Comparison of ENCODE assay signal across 1 cellular context in genomic region chr4:3405176-3405575, GRCh38.
TF ChIP-seq lines count a peak whose summit lies in the region.

No MANE protein-coding gene starts in this region.

TF ChIP-seq in K562, 482 proteins besides CTCF, POLR2A, EP300 and RAD21:
- TF ChIP-seq CEBPB (tag; IDR thresholded peaks at IDR 0.05) (no peak), ZFP30 (CRISPR knock-in tag; IDR thresholded peaks at IDR 0.05; ENCODE audit: borderline replicate concordance) (no peak), EGR1 (conservative IDR thresholded peaks at IDR 0.05) (no peak), CUX1 (CRISPR knock-in tag; IDR thresholded peaks at IDR 0.05) (no peak), POLR2AphosphoS2 (IDR thresholded peaks at IDR 0.05; ENCODE audit: low read length) (no peak), POLR3A (IDR thresholded peaks at IDR 0.05; ENCODE audit: borderline replicate concordance, extremely low read depth, insufficient read depth, insufficient read length) (no peak), PHTF2 (CRISPR knock-in tag; IDR thresholded peaks at IDR 0.05) (no peak), NFIC (IDR thresholded peaks at IDR 0.05) (no peak), ZNF780A (CRISPR knock-in tag; IDR thresholded peaks at IDR 0.05) (no peak), ZFX (CRISPR knock-in tag; IDR thresholded peaks at IDR 0.05) (no peak), IRF9 (tag; IDR thresholded peaks at IDR 0.05) (no peak), RNF2 (IDR thresholded peaks at IDR 0.05) (no peak), ZNF184 (CRISPR knock-in tag; IDR thresholded peaks at IDR 0.05) (no peak), SLC30A9 (CRISPR knock-in tag; IDR thresholded peaks at IDR 0.05) (no peak), HNRNPK (IDR thresholded peaks at IDR 0.05; ENCODE audit: low read depth, low read length, poor library complexity, severe bottlenecking) (no peak)
- TF ChIP-seq, protein P1, sequence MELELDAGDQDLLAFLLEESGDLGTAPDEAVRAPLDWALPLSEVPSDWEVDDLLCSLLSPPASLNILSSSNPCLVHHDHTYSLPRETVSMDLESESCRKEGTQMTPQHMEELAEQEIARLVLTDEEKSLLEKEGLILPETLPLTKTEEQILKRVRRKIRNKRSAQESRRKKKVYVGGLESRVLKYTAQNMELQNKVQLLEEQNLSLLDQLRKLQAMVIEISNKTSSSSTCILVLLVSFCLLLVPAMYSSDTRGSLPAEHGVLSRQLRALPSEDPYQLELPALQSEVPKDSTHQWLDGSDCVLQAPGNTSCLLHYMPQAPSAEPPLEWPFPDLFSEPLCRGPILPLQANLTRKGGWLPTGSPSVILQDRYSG (tag; conservative IDR thresholded peaks at IDR 0.05; ENCODE audit: low read depth) = no peak
